2 cellular contexts compared by ENCODE assay signal in genomic region chr21:44516828-44517174, GRCh38.
TF ChIP-seq lines count a peak whose summit lies in the region.

No MANE protein-coding gene starts in this region.

TF ChIP-seq in SK-N-SH, 30 proteins besides CTCF, POLR2A, EP300 and RAD21:
- TF ChIP-seq TEAD4 (IDR thresholded peaks at IDR 0.05; ENCODE audit: borderline replicate concordance, insufficient read depth) (no peak), CHD2 (IDR thresholded peaks at IDR 0.05; ENCODE audit: low read length, partially characterized antibody) (no peak), GABPA (IDR thresholded peaks at IDR 0.05; ENCODE audit: low read depth) (no peak), IRF3 (IDR thresholded peaks at IDR 0.05; ENCODE audit: low read depth, low read length) (no peak), FOXM1 (IDR thresholded peaks at IDR 0.05; ENCODE audit: low read depth) (no peak), FOSL2 (IDR thresholded peaks at IDR 0.05; ENCODE audit: borderline replicate concordance, low read depth) (no peak), EZH2phosphoT487 (IDR thresholded peaks at IDR 0.05; ENCODE audit: borderline replicate concordance, low read depth) (no peak), RXRA (IDR thresholded peaks at IDR 0.05; ENCODE audit: borderline replicate concordance, low read depth) (no peak), MEF2A (IDR thresholded peaks at IDR 0.05; ENCODE audit: borderline replicate concordance, low read depth) (no peak)

TF ChIP-seq in SK-N-SH treated with all-trans-retinoic acid at 6 μM for 48 hours, 23 proteins besides CTCF, POLR2A, EP300 and RAD21:
- no peak for TF ChIP-seq PPARA (CRISPR knock-in tag; IDR thresholded peaks at IDR 0.05; ENCODE audit: borderline replicate concordance)
- TF ChIP-seq ISL1 (CRISPR knock-in tag; IDR thresholded peaks at IDR 0.05), result no peak
- no peak for TF ChIP-seq OSR1 (CRISPR knock-in tag; IDR thresholded peaks at IDR 0.05)
- TF ChIP-seq BACH2 (CRISPR knock-in tag; IDR thresholded peaks at IDR 0.05; ENCODE audit: borderline replicate concordance), result no peak
- no peak for TF ChIP-seq ZNF8 (CRISPR knock-in tag; IDR thresholded peaks at IDR 0.05)
- TF ChIP-seq, protein P1, sequence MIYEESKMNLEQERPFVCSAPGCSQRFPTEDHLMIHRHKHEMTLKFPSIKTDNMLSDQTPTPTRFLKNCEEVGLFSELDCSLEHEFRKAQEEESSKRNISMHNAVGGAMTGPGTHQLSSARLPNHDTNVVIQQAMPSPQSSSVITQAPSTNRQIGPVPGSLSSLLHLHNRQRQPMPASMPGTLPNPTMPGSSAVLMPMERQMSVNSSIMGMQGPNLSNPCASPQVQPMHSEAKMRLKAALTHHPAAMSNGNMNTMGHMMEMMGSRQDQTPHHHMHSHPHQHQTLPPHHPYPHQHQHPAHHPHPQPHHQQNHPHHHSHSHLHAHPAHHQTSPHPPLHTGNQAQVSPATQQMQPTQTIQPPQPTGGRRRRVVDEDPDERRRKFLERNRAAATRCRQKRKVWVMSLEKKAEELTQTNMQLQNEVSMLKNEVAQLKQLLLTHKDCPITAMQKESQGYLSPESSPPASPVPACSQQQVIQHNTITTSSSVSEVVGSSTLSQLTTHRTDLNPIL (CRISPR knock-in tag; IDR thresholded peaks at IDR 0.05; ENCODE audit: low read depth), result no peak
- TF ChIP-seq, protein P2, sequence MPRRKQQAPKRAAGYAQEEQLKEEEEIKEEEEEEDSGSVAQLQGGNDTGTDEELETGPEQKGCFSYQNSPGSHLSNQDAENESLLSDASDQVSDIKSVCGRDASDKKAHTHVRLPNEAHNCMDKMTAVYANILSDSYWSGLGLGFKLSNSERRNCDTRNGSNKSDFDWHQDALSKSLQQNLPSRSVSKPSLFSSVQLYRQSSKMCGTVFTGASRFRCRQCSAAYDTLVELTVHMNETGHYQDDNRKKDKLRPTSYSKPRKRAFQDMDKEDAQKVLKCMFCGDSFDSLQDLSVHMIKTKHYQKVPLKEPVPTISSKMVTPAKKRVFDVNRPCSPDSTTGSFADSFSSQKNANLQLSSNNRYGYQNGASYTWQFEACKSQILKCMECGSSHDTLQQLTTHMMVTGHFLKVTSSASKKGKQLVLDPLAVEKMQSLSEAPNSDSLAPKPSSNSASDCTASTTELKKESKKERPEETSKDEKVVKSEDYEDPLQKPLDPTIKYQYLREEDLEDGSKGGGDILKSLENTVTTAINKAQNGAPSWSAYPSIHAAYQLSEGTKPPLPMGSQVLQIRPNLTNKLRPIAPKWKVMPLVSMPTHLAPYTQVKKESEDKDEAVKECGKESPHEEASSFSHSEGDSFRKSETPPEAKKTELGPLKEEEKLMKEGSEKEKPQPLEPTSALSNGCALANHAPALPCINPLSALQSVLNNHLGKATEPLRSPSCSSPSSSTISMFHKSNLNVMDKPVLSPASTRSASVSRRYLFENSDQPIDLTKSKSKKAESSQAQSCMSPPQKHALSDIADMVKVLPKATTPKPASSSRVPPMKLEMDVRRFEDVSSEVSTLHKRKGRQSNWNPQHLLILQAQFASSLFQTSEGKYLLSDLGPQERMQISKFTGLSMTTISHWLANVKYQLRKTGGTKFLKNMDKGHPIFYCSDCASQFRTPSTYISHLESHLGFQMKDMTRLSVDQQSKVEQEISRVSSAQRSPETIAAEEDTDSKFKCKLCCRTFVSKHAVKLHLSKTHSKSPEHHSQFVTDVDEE (CRISPR knock-in tag; IDR thresholded peaks at IDR 0.05), result no peak
- no peak for TF ChIP-seq ESRRG (CRISPR knock-in tag; IDR thresholded peaks at IDR 0.05)
- no peak for TF ChIP-seq ZNF565 (CRISPR knock-in tag; conservative IDR thresholded peaks at IDR 0.05; ENCODE audit: low read depth)
- no peak for TF ChIP-seq POU6F1 (CRISPR knock-in tag; IDR thresholded peaks at IDR 0.05; ENCODE audit: borderline replicate concordance, low read depth)
- TF ChIP-seq RARB (CRISPR knock-in tag; IDR thresholded peaks at IDR 0.05), result no peak
- TF ChIP-seq TCF4 (CRISPR knock-in tag; IDR thresholded peaks at IDR 0.05; ENCODE audit: borderline replicate concordance), result no peak
- no peak for TF ChIP-seq ARNTL (CRISPR knock-in tag; IDR thresholded peaks at IDR 0.05; ENCODE audit: borderline replicate concordance, low read depth)
- TF ChIP-seq ZNF70 (CRISPR knock-in tag; IDR thresholded peaks at IDR 0.05), result no peak
- TF ChIP-seq GLIS3 (CRISPR knock-in tag; IDR thresholded peaks at IDR 0.05), result no peak
